In the genomic region with DNA sequence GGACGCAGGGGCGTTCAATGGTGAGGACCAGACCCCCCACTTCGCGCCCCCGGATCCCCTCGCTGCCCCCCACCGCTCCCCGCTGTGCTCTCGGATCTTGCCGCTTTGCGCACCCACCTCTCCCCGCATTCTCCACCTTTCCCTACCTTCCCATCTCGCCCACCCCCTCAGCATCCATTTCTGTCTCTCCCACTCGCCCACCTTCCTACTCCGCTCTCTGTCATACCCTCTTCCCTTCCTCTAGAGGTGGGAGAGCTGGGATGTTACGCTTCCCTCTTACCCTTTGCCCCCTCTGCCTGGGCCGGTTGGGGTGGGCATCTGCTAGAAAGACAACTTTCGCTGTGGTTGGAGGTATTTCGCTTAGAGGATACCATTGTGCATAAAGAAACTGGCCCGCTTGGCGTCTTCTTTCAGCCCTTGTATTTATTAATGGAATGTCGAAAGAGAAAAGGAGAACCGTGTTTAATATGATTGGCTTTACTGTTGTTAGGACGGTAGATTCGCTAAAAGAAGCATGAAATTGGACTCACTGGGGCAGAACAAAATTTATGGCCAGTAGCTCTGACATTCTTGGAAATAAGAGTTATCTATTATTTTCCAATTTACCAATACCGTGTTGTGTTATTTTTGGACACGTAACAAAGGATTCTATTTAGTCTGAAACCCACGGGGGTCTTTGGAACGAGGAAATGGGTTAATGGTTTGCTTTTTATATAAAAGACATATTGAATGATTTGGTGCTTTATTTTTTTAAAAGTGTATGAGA, we compare ENCODE assay signal across 8 cellular contexts. TPM values are rescaled to one million over a fixed set of nuclear protein-coding genes. Genes with fewer than 3 reads are reported as not detected.
DNase-seq lines count a peak whose midpoint lies in the region; ATAC-seq and TF ChIP-seq lines count a peak whose summit lies in the region.

No MANE protein-coding gene starts in this region.

- ATAC-seq in stimulated activated naive CD8-positive, alpha-beta T cell treated with anti-CD3 and anti-CD28 coated beads, Interleukin-15, Interleukin-2, amounts not matched to agents 100 U/mL and 50 U/mL, for 24 hours, result no peak
- ATAC-seq in HG02678 (IDR thresholded peaks at IDR 0.05; ENCODE audit: unreplicated experiment) (no peak), HG03439 (IDR thresholded peaks at IDR 0.05; ENCODE audit: unreplicated experiment) (no peak)

- H3K4me1 Mint-ChIP-seq in stimulated activated naive CD8-positive, alpha-beta T cell treated with anti-CD3 and anti-CD28 coated beads, Interleukin-15, Interleukin-2, amounts not matched to agents 100 ng/mL and 50 ng/mL, for 24 hours (ENCODE audit: low read depth), result peaks cover 9% of the 10 kb centered on the region
- H3K4me1 Mint-ChIP-seq in glutamatergic neuron (ENCODE audit: low read depth, unreplicated experiment), result peaks cover 4% of the 10 kb centered on the region

- no peak for DNase-seq in stimulated activated naive CD8-positive, alpha-beta T cell treated with anti-CD3 and anti-CD28 coated beads, Interleukin-15, Interleukin-2, amounts not matched to agents 100 U/mL and 50 U/mL, for 24 hours
- DNase-seq in glutamatergic neuron (no peak), retina (peak; percentile 68), cortex of kidney (lab: John Stamatoyannopoulos, UW) (no peak)

- no peak overlapping the region for H3K27ac Mint-ChIP-seq in stimulated activated naive CD8-positive, alpha-beta T cell treated with anti-CD3 and anti-CD28 coated beads, Interleukin-15, Interleukin-2, amounts not matched to agents 100 ng/mL and 50 ng/mL, for 24 hours
- peak overlapping the region; percentile 79 for H3K27ac Mint-ChIP-seq in glutamatergic neuron (ENCODE audit: unreplicated experiment)

- H3K4me3 Mint-ChIP-seq in stimulated activated naive CD8-positive, alpha-beta T cell treated with anti-CD3 and anti-CD28 coated beads, Interleukin-15, Interleukin-2, amounts not matched to agents 100 ng/mL and 50 ng/mL, for 24 hours, result peak overlapping the region; percentile 77
- H3K4me3 Mint-ChIP-seq in glutamatergic neuron (ENCODE audit: unreplicated experiment), result peak overlapping the region; percentile 95

- peak overlapping the region; percentile 89 for H3K27ac ChIP-seq in VCaP

- H3K36me3 Mint-ChIP-seq in stimulated activated naive CD8-positive, alpha-beta T cell treated with anti-CD3 and anti-CD28 coated beads, Interleukin-15, Interleukin-2, amounts not matched to agents 100 ng/mL and 50 ng/mL, for 24 hours (ENCODE audit: low read depth), result no peaks in the 10 kb centered on the region
- H3K36me3 Mint-ChIP-seq in glutamatergic neuron (ENCODE audit: unreplicated experiment), result peaks cover 5% of the 10 kb centered on the region

- peaks cover 50% of the 10 kb centered on the region for H3K27me3 Mint-ChIP-seq in stimulated activated naive CD8-positive, alpha-beta T cell treated with anti-CD3 and anti-CD28 coated beads, Interleukin-15, Interleukin-2, amounts not matched to agents 100 ng/mL and 50 ng/mL, for 24 hours
- H3K27me3 Mint-ChIP-seq in glutamatergic neuron (ENCODE audit: unreplicated experiment), result peaks cover 5% of the 10 kb centered on the region

- TF ChIP-seq CTCF in VCaP (conservative IDR thresholded peaks at IDR 0.05), result no peak
- no peak for TF ChIP-seq CTCF in glutamatergic neuron (IDR thresholded peaks at IDR 0.05; ENCODE audit: partially characterized antibody, unreplicated experiment)

- H3K9me3 Mint-ChIP-seq in stimulated activated naive CD8-positive, alpha-beta T cell treated with anti-CD3 and anti-CD28 coated beads, Interleukin-15, Interleukin-2, amounts not matched to agents 100 ng/mL and 50 ng/mL, for 24 hours, result no peaks in the 10 kb centered on the region
- H3K9me3 Mint-ChIP-seq in glutamatergic neuron (ENCODE audit: unreplicated experiment), result peaks cover 4% of the 10 kb centered on the region

RNA-seq across cellular contexts. Expression of gene PRKAR2B, which starts 0.9 kb away (rescaled TPM):
- 14.6 TPM for total RNA-seq in glutamatergic neuron (ENCODE audit: unreplicated experiment)
